ENCODE assay signal across 8 cellular contexts in the genomic region with DNA sequence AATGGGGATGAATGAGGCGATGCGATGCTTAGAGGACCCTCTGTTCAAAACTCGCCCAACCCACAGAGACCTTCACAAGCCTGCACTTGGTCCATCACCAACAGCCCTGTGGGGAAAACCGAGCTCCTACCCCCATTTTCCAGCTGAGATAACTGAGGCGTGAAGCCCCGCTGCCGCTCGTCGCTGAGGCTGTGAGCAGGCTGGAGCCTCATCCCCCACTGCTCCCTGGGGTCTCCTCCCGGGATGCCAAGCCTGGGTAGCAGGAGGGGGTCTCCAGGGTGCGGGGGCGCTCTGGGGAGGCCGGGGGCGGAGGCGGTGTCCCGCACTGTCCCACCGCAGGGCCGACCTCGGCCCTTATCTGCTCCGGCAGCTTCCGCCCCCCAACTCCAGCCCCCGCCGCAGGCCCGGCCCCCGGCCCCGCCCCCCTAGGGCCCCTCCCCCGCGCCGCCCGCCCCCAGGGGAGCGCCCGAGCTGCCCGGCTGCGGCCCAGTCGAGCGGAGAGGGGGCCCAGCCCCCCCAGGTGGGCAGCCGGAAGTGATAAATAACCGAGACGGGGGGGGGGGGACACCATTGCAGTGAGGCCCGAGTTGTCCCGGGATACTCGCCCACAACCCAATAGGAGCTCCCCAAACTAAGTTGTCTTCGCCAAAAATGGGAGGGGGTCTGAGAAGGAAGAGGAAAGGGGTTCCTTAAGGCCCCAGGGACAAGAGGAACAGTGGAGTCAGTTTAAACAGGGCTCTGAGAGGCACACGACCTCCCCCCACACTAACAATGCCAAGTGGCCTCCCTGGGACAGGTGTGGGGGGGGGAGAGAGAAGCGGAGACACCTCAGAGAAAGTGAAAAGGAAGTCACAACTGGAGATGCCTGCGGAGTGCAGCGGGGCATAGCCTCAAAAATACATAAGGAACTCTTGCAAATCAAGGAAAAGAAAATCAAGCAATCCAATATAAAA. TPM values are rescaled to one million over a fixed set of nuclear protein-coding genes. Genes with fewer than 3 reads are reported as not detected.
DNase-seq lines count a peak whose midpoint lies in the region; ATAC-seq and TF ChIP-seq lines count a peak whose summit lies in the region.

No MANE protein-coding gene starts in this region.

- peak overlapping the region; percentile 89 for H3K4me2 ChIP-seq in Loucy (ENCODE audit: low read depth, low read length, poor library complexity, severe bottlenecking)

- H3K27me3 ChIP-seq in Loucy (ENCODE audit: insufficient read depth, low read length, poor library complexity, severe bottlenecking), result no peaks in the 10 kb centered on the region

- H3K36me3 ChIP-seq in Loucy (ENCODE audit: insufficient read depth, low read length), result no peaks in the 10 kb centered on the region

- no peaks in the 10 kb centered on the region for H3K9me3 ChIP-seq in Loucy (ENCODE audit: insufficient read depth, low read depth, low read length)

- DNase-seq in GM13977 (ENCODE audit: low spot score) (peak; percentile 81), LoVo (ENCODE audit: low spot score) (no peak), H4 (ENCODE audit: low spot score) (no peak)
- peak; percentile 35 for DNase-seq in activated naive CD8-positive, alpha-beta T cell treated with anti-CD3 and anti-CD28 coated beads for 36 hours
- no peak for DNase-seq in stimulated activated naive B cell treated with anti-CD40 and anti-IgM and Interleukin-4, amounts not matched to agents 10 μg/mL and 1 μg/mL and 100 μg/mL, for 72 hours

- peak; percentile 40 for ATAC-seq in GM21717 (IDR thresholded peaks at IDR 0.05; ENCODE audit: unreplicated experiment)
- ATAC-seq in stimulated activated naive B cell treated with anti-CD40 and anti-IgM and Interleukin-4, amounts not matched to agents 10 μg/mL and 1 μg/mL and 100 μg/mL, for 72 hours (replicated peaks), result peak; percentile 64 to 73

- H3K27ac Mint-ChIP-seq in activated naive CD8-positive, alpha-beta T cell treated with anti-CD3 and anti-CD28 coated beads for 36 hours, result peak overlapping the region; percentile 83
- H3K27ac Mint-ChIP-seq in stimulated activated naive B cell treated with anti-CD40 and anti-IgM and Interleukin-4, amounts not matched to agents 10 μg/mL and 1 μg/mL and 100 μg/mL, for 72 hours, result peak overlapping the region; percentile 96

- H3K4me1 ChIP-seq in Loucy (ENCODE audit: insufficient read depth, low read length, poor library complexity, severe bottlenecking), result peaks cover 68% of the 10 kb centered on the region

- no peaks in the 10 kb centered on the region for H3K9me3 Mint-ChIP-seq in activated naive CD8-positive, alpha-beta T cell treated with anti-CD3 and anti-CD28 coated beads for 36 hours
- H3K9me3 Mint-ChIP-seq in stimulated activated naive B cell treated with anti-CD40 and anti-IgM and Interleukin-4, amounts not matched to agents 10 μg/mL and 1 μg/mL and 100 μg/mL, for 72 hours, result no peaks in the 10 kb centered on the region

- peak overlapping the region; percentile 74 for H3K4me3 Mint-ChIP-seq in activated naive CD8-positive, alpha-beta T cell treated with anti-CD3 and anti-CD28 coated beads for 36 hours
- peak overlapping the region; percentile 78 to 86 for H3K4me3 Mint-ChIP-seq in stimulated activated naive B cell treated with anti-CD40 and anti-IgM and Interleukin-4, amounts not matched to agents 10 μg/mL and 1 μg/mL and 100 μg/mL, for 72 hours

- H3K9ac ChIP-seq in Loucy (ENCODE audit: low read depth, low read length, poor library complexity, severe bottlenecking), result peak overlapping the region; percentile 82

- no peaks in the 10 kb centered on the region for H3K9me2 ChIP-seq in Loucy (replicated peaks; ENCODE audit: low read depth, low read length)

- H3K36me3 Mint-ChIP-seq in activated naive CD8-positive, alpha-beta T cell treated with anti-CD3 and anti-CD28 coated beads for 36 hours, result no peaks in the 10 kb centered on the region
- no peaks in the 10 kb centered on the region for H3K36me3 Mint-ChIP-seq in stimulated activated naive B cell treated with anti-CD40 and anti-IgM and Interleukin-4, amounts not matched to agents 10 μg/mL and 1 μg/mL and 100 μg/mL, for 72 hours

- in situ Hi-C loops in GM13977 (cut with MboI; ENCODE audit: low pct_unique_long_range_greater_than_20kb, low sequenced_read_pairs, unreplicated experiment), result loop anchor here (25.0 kb wide), 1 partner anchor 712 kb away; no protein-coding TSS in a partner anchor

- H3K4me3 ChIP-seq in Loucy (ENCODE audit: low read length, poor library complexity, severe bottlenecking) (peak overlapping the region; percentile 74), iPS-11a (ENCODE audit: low read depth, low read length) (peak overlapping the region; percentile 37)

- H3K79me2 ChIP-seq in Loucy (ENCODE audit: insufficient read depth, low read length), result no peaks in the 10 kb centered on the region

- peak overlapping the region; percentile 66 for H2AFZ ChIP-seq in Loucy (ENCODE audit: low read length)

- peaks cover 5% of the 10 kb centered on the region for H3F3A ChIP-seq in Loucy (ENCODE audit: low read depth)

- no peaks in the 10 kb centered on the region for H3K27me3 Mint-ChIP-seq in activated naive CD8-positive, alpha-beta T cell treated with anti-CD3 and anti-CD28 coated beads for 36 hours
- no peaks in the 10 kb centered on the region for H3K27me3 Mint-ChIP-seq in stimulated activated naive B cell treated with anti-CD40 and anti-IgM and Interleukin-4, amounts not matched to agents 10 μg/mL and 1 μg/mL and 100 μg/mL, for 72 hours

- H4K20me1 ChIP-seq in Loucy (ENCODE audit: insufficient read depth, low read length, poor library complexity, severe bottlenecking), result no peaks in the 10 kb centered on the region

- TF ChIP-seq CTCF in GM13977 (IDR thresholded peaks at IDR 0.05; ENCODE audit: extremely low read depth, insufficient read depth, missing control alignments), result no peak
- TF ChIP-seq CTCF in Loucy (conservative IDR thresholded peaks at IDR 0.05; ENCODE audit: low read length), result no peak

- peaks cover 16% of the 10 kb centered on the region for H3K4me1 Mint-ChIP-seq in activated naive CD8-positive, alpha-beta T cell treated with anti-CD3 and anti-CD28 coated beads for 36 hours
- peaks cover 39 to 59% of the 10 kb centered on the region in 2 donors for H3K4me1 Mint-ChIP-seq in stimulated activated naive B cell treated with anti-CD40 and anti-IgM and Interleukin-4, amounts not matched to agents 10 μg/mL and 1 μg/mL and 100 μg/mL, for 72 hours

RNA-seq across cellular contexts. Expression of a gene that starts 8.3 kb away (rescaled TPM):
- total RNA-seq in activated naive CD8-positive, alpha-beta T cell treated with anti-CD3 and anti-CD28 coated beads for 36 hours, result 10 to 100 TPM; 10.9 to 11.4 TPM
- 8.5 and 9.1 TPM in 2 replicates for total RNA-seq in H4 (2014; rRNA removed; shearing (Covaris generic))

RNA-seq across cellular contexts. Expression of a gene that starts 21.8 kb away (rescaled TPM):
- total RNA-seq in activated naive CD8-positive, alpha-beta T cell treated with anti-CD3 and anti-CD28 coated beads for 36 hours, result under 1 TPM; 0.25 to 0.36 TPM
- not detected in 2 replicates for total RNA-seq in H4 (2014; rRNA removed; shearing (Covaris generic))

RNA-seq across cellular contexts. Expression of a gene that starts 26.1 kb away (rescaled TPM):
- total RNA-seq in activated naive CD8-positive, alpha-beta T cell treated with anti-CD3 and anti-CD28 coated beads for 36 hours, result 100 to 1,000 TPM; 168 to 176 TPM
- 195 and 221 TPM in 2 replicates for total RNA-seq in H4 (2014; rRNA removed; shearing (Covaris generic))

RNA-seq across cellular contexts. Expression of a gene that starts 47.6 kb away (rescaled TPM):
- not detected for total RNA-seq in activated naive CD8-positive, alpha-beta T cell treated with anti-CD3 and anti-CD28 coated beads for 36 hours
- not detected in 2 replicates for total RNA-seq in H4 (2014; rRNA removed; shearing (Covaris generic))

RNA-seq across cellular contexts. Expression of a gene that starts 48.8 kb away (rescaled TPM):
- total RNA-seq in activated naive CD8-positive, alpha-beta T cell treated with anti-CD3 and anti-CD28 coated beads for 36 hours, result under 1 TPM in 1 of 2 experiments, not detected in 1; 0.19 TPM
- total RNA-seq in H4 (2014; rRNA removed; shearing (Covaris generic)), result not detected in 2 replicates

Comparison
In these comparisons a context has a peak if more than half of its experiments do, and no peak if none do; other contexts are left out.
1. DNase-seq: peak in GM13977 (single experiment) and activated naive CD8-positive, alpha-beta T cell treated with anti-CD3 and anti-CD28 coated beads for 36 hours (single experiment); none in stimulated activated naive B cell treated with anti-CD40 and anti-IgM and Interleukin-4, amounts not matched to agents 10 μg/mL and 1 μg/mL and 100 μg/mL, for 72 hours (single experiment), LoVo (single experiment) and H4 (single experiment).